8 cellular contexts compared by ENCODE assay signal in the genomic region with DNA sequence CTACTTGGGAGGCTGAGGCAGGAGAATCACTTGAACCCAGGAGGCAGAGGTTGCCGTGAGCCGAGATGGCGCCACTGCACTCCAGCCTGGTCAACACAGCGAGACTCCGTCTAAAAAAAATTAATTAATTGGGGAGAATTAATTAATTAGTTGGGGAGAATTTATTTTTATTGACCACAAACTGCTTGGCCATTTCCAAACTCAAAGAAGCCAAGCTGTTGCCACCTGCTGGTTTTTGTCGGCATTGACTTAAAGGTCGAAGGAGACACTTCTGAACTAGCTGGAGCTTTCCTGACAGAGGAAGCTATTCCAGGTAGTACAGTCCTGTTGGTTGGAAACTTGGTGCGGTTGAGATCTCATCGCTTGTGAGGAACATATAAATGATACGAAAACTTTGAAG. TPM values are rescaled to one million over a fixed set of nuclear protein-coding genes. Genes with fewer than 3 reads are reported as not detected.
DNase-seq lines count a peak whose midpoint lies in the region; ATAC-seq and TF ChIP-seq lines count a peak whose summit lies in the region.

No MANE protein-coding gene starts in this region.

- no peaks in the 10 kb centered on the region for H3K79me2 ChIP-seq in DOHH2 (ENCODE audit: control insufficient read depth, low read length)

- no peak overlapping the region for H3K4me3 ChIP-seq in DOHH2 (ENCODE audit: low read length)

- no peaks in the 10 kb centered on the region for H3K9me2 ChIP-seq in DOHH2 (replicated peaks; ENCODE audit: control insufficient read depth, low read length)

- no peaks in the 10 kb centered on the region for H3F3A ChIP-seq in DOHH2 (ENCODE audit: control insufficient read depth, insufficient read depth)

- no peaks in the 10 kb centered on the region for H3K27me3 ChIP-seq in DOHH2 (ENCODE audit: control insufficient read depth, low read length)

- in situ Hi-C loops in ACHN (cut with HindIII; ENCODE audit: low pct_ligation_motif_present, low pct_unique_long_range_greater_than_20kb, low sequenced_read_pairs) = no loop called here

- no peak overlapping the region for H3K4me2 ChIP-seq in DOHH2 (ENCODE audit: low read length)

- H3K36me3 ChIP-seq in DOHH2 (ENCODE audit: control insufficient read depth, low read length) = no peaks in the 10 kb centered on the region

- TF ChIP-seq CTCF in DOHH2 (IDR thresholded peaks at IDR 0.05; ENCODE audit: low read depth, low read length, poor library complexity, severe bottlenecking) = peak; percentile 50

- ATAC-seq in HG03095 (IDR thresholded peaks at IDR 0.05; ENCODE audit: unreplicated experiment) = peak; percentile 57
- no peak for ATAC-seq in GM21825 (IDR thresholded peaks at IDR 0.05; ENCODE audit: unreplicated experiment)

- H3K9me3 ChIP-seq in DOHH2 (ENCODE audit: control insufficient read depth, insufficient read depth, low read length) = no peaks in the 10 kb centered on the region

- DNase-seq in ACHN (peak; percentile 74), SK-N-DZ (ENCODE audit: low spot score) (peak; percentile 48), germinal center (ENCODE audit: low spot score) (peak; percentile 44), T-helper 9 cell (no peak), cerebellar nuclear complex (lab: John Stamatoyannopoulos, UW) (no peak)

- H4K20me1 ChIP-seq in DOHH2 (ENCODE audit: control insufficient read depth, insufficient read depth, low read depth, low read length) = no peaks in the 10 kb centered on the region

- H3K27ac ChIP-seq in DOHH2 (ENCODE audit: low read depth, low read length) = no peak overlapping the region

- no peaks in the 10 kb centered on the region for H3K4me1 ChIP-seq in DOHH2 (ENCODE audit: control insufficient read depth, low read length)

RNA-seq across cellular contexts. Expression of a gene that starts 13.1 kb away (rescaled TPM):
- polyA plus RNA-seq in SK-N-DZ (2014; cell fraction: cytosol; rRNA removed) = 0.08 and 0.86 TPM in 2 replicates
- polyA plus RNA-seq in SK-N-DZ (2014; cell fraction: nucleus; rRNA removed) = 0.98 and 1.0 TPM in 2 replicates

RNA-seq across cellular contexts. Expression of a gene that starts 28.2 kb away (rescaled TPM):
- polyA plus RNA-seq in SK-N-DZ (2014; cell fraction: cytosol; rRNA removed) = not detected in 2 replicates
- 0.27 TPM in 1 of 2 replicates, not detected in the other for polyA plus RNA-seq in SK-N-DZ (2014; cell fraction: nucleus; rRNA removed)

Comparison
In these comparisons a context has a peak if more than half of its experiments do, and no peak if none do; other contexts are left out.
1. DNase-seq: peak in ACHN (single experiment), SK-N-DZ (single experiment) and germinal center (single experiment); none in T-helper 9 cell (single experiment) and cerebellar nuclear complex (0 of 2).